1 cellular context compared by ENCODE assay signal in genomic region chr18:55346387-55346786, GRCh38.
TF ChIP-seq lines count a peak whose summit lies in the region.

No MANE protein-coding gene starts in this region.

TF ChIP-seq in SK-N-SH, 30 proteins besides CTCF, POLR2A, EP300 and RAD21 (continued from another document):
- TF ChIP-seq TEAD4 (IDR thresholded peaks at IDR 0.05; ENCODE audit: borderline replicate concordance, insufficient read depth) (no peak), FOSL2 (IDR thresholded peaks at IDR 0.05; ENCODE audit: borderline replicate concordance, low read depth) (no peak)
